Comparison of ENCODE assay signal across 1 cellular context in genomic region chr15:42920281-42921048, GRCh38.
TF ChIP-seq lines count a peak whose summit lies in the region.

TTBK2 (minus strand) TSS chr15:42920778; CDS start chr15:42878617, 42,161 bp downstream.

TF ChIP-seq in K562, 482 proteins besides CTCF, POLR2A, EP300 and RAD21 (continued from another document and continues in another):
- TF ChIP-seq ASH1L (IDR thresholded peaks at IDR 0.05; ENCODE audit: borderline replicate concordance, low read depth, partially characterized antibody), result peak; percentile 97
- TF ChIP-seq RBM22 (IDR thresholded peaks at IDR 0.05; ENCODE audit: low read depth, low read length, poor library complexity, severe bottlenecking), result no peak
- no peak for TF ChIP-seq TCF7 (IDR thresholded peaks at IDR 0.05; ENCODE audit: borderline replicate concordance)
- no peak for TF ChIP-seq ZNF586 (CRISPR knock-in tag; conservative IDR thresholded peaks at IDR 0.05)
- TF ChIP-seq CXXC5 (CRISPR knock-in tag; IDR thresholded peaks at IDR 0.05), result peak; percentile 96
- peak; percentile 56 to 64; a peak in 2 of 4 replicates for TF ChIP-seq FOXK2 (conservative IDR thresholded peaks at IDR 0.05 in 1 of 2, IDR thresholded peaks at IDR 0.05 in 1 of 2; ENCODE audit: low read depth in 2 of 2)
- TF ChIP-seq SRSF1 (IDR thresholded peaks at IDR 0.05; ENCODE audit: low read depth, low read length), result no peak
- no peak for TF ChIP-seq ZC3H4 (CRISPR knock-in tag; IDR thresholded peaks at IDR 0.05; ENCODE audit: borderline replicate concordance)
- TF ChIP-seq PTRF (tag; IDR thresholded peaks at IDR 0.05), result no peak
- no peak for TF ChIP-seq GTF2E2 (tag; IDR thresholded peaks at IDR 0.05)
- TF ChIP-seq NR3C1 (CRISPR knock-in tag; IDR thresholded peaks at IDR 0.05), result no peak
- no peak for TF ChIP-seq MYNN (IDR thresholded peaks at IDR 0.05)
- no peak for TF ChIP-seq MYNN (CRISPR knock-in tag; IDR thresholded peaks at IDR 0.05)
- TF ChIP-seq UBTF (IDR thresholded peaks at IDR 0.05; ENCODE audit: borderline replicate concordance in 1 of 2, low read depth in 2 of 2, low read length in 2 of 2), result 0 out of 4 replicates have a peak, but pooled peaks of 1 of the 2 experiments have one; percentile 4
- peak; percentile 68 for TF ChIP-seq POLR2B (IDR thresholded peaks at IDR 0.05; ENCODE audit: low read depth, partially characterized antibody)
- TF ChIP-seq ZNF408 (CRISPR knock-in tag; IDR thresholded peaks at IDR 0.05; ENCODE audit: low read depth), result no peak
- TF ChIP-seq, protein P1, sequence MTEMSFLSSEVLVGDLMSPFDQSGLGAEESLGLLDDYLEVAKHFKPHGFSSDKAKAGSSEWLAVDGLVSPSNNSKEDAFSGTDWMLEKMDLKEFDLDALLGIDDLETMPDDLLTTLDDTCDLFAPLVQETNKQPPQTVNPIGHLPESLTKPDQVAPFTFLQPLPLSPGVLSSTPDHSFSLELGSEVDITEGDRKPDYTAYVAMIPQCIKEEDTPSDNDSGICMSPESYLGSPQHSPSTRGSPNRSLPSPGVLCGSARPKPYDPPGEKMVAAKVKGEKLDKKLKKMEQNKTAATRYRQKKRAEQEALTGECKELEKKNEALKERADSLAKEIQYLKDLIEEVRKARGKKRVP (CRISPR knock-in tag; IDR thresholded peaks at IDR 0.05), result no peak
- TF ChIP-seq SRSF7 (optimal IDR thresholded peaks at IDR 0.05; ENCODE audit: low read depth, low read length), result no peak
- TF ChIP-seq TAF1 (IDR thresholded peaks at IDR 0.05; ENCODE audit: control insufficient read depth, extremely low read depth, insufficient read depth, low read length, severe bottlenecking), result peak; percentile 24
- TF ChIP-seq ZBTB1 (CRISPR knock-in tag; IDR thresholded peaks at IDR 0.05; ENCODE audit: borderline replicate concordance, low read depth), result no peak
- peak; percentile 99 for TF ChIP-seq NEUROD1 (IDR thresholded peaks at IDR 0.05; ENCODE audit: borderline replicate concordance, low read depth, low read length, partially characterized antibody)
- no peak for TF ChIP-seq ARHGAP35 (IDR thresholded peaks at IDR 0.05; ENCODE audit: partially characterized antibody)
- TF ChIP-seq MAZ (CRISPR knock-in tag; conservative IDR thresholded peaks at IDR 0.05 in 1 of 2, IDR thresholded peaks at IDR 0.05 in 1 of 2), result peak; percentile 74 to 78
- no peak for TF ChIP-seq ZNF707 (CRISPR knock-in tag; conservative IDR thresholded peaks at IDR 0.05)
- TF ChIP-seq ZFX (CRISPR knock-in tag; IDR thresholded peaks at IDR 0.05), result peak; percentile 38
- peak in 1 of 2 experiments; percentile 98; a peak in 1 of 4 replicates for TF ChIP-seq NRF1 (conservative IDR thresholded peaks at IDR 0.05 in 1 of 2, IDR thresholded peaks at IDR 0.05 in 1 of 2)
- no peak for TF ChIP-seq TAF15 (IDR thresholded peaks at IDR 0.05; ENCODE audit: low read depth, low read length)
- TF ChIP-seq ZNF75A (CRISPR knock-in tag; IDR thresholded peaks at IDR 0.05), result no peak
- TF ChIP-seq ZNF551 (CRISPR knock-in tag; IDR thresholded peaks at IDR 0.05), result no peak
- TF ChIP-seq, protein P2, sequence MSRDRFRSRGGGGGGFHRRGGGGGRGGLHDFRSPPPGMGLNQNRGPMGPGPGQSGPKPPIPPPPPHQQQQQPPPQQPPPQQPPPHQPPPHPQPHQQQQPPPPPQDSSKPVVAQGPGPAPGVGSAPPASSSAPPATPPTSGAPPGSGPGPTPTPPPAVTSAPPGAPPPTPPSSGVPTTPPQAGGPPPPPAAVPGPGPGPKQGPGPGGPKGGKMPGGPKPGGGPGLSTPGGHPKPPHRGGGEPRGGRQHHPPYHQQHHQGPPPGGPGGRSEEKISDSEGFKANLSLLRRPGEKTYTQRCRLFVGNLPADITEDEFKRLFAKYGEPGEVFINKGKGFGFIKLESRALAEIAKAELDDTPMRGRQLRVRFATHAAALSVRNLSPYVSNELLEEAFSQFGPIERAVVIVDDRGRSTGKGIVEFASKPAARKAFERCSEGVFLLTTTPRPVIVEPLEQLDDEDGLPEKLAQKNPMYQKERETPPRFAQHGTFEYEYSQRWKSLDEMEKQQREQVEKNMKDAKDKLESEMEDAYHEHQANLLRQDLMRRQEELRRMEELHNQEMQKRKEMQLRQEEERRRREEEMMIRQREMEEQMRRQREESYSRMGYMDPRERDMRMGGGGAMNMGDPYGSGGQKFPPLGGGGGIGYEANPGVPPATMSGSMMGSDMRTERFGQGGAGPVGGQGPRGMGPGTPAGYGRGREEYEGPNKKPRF (IDR thresholded peaks at IDR 0.05; ENCODE audit: low read depth, low read length), result no peak
- no peak for TF ChIP-seq SMAD3 (CRISPR knock-in tag; conservative IDR thresholded peaks at IDR 0.05)
- TF ChIP-seq ZNF165 (CRISPR knock-in tag; IDR thresholded peaks at IDR 0.05; ENCODE audit: borderline replicate concordance), result no peak
- TF ChIP-seq, protein P3, sequence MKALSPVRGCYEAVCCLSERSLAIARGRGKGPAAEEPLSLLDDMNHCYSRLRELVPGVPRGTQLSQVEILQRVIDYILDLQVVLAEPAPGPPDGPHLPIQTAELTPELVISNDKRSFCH (CRISPR knock-in tag; IDR thresholded peaks at IDR 0.05), result no peak
- TF ChIP-seq, protein P3 (tag; IDR thresholded peaks at IDR 0.05), result no peak
- TF ChIP-seq HOXB6 (CRISPR knock-in tag; IDR thresholded peaks at IDR 0.05; ENCODE audit: borderline replicate concordance), result no peak
- TF ChIP-seq MAFG (tag; conservative IDR thresholded peaks at IDR 0.05), result no peak
- TF ChIP-seq SAFB (IDR thresholded peaks at IDR 0.05; ENCODE audit: borderline replicate concordance, low read depth, low read length), result no peak
- no peak for TF ChIP-seq PHTF2 (CRISPR knock-in tag; IDR thresholded peaks at IDR 0.05)
- TF ChIP-seq VEZF1 (CRISPR knock-in tag; IDR thresholded peaks at IDR 0.05), result peak; percentile 99
- TF ChIP-seq AFF4 (CRISPR knock-in tag; IDR thresholded peaks at IDR 0.05), result no peak
- TF ChIP-seq MCM7 (IDR thresholded peaks at IDR 0.05), result no peak
- TF ChIP-seq KDM4B (IDR thresholded peaks at IDR 0.05; ENCODE audit: borderline replicate concordance in 2 of 2, low read depth in 1 of 2), result peak in 1 of 2 experiments; percentile 58; a peak in 2 of 4 replicates
- no peak for TF ChIP-seq CBX1 (IDR thresholded peaks at IDR 0.05; ENCODE audit: low read depth)
- TF ChIP-seq, protein P4, sequence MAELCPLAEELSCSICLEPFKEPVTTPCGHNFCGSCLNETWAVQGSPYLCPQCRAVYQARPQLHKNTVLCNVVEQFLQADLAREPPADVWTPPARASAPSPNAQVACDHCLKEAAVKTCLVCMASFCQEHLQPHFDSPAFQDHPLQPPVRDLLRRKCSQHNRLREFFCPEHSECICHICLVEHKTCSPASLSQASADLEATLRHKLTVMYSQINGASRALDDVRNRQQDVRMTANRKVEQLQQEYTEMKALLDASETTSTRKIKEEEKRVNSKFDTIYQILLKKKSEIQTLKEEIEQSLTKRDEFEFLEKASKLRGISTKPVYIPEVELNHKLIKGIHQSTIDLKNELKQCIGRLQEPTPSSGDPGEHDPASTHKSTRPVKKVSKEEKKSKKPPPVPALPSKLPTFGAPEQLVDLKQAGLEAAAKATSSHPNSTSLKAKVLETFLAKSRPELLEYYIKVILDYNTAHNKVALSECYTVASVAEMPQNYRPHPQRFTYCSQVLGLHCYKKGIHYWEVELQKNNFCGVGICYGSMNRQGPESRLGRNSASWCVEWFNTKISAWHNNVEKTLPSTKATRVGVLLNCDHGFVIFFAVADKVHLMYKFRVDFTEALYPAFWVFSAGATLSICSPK (IDR thresholded peaks at IDR 0.05; ENCODE audit: borderline replicate concordance), result no peak
- TF ChIP-seq, protein P5, sequence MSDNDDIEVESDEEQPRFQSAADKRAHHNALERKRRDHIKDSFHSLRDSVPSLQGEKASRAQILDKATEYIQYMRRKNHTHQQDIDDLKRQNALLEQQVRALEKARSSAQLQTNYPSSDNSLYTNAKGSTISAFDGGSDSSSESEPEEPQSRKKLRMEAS (CRISPR knock-in tag; IDR thresholded peaks at IDR 0.05), result no peak
- peak; percentile 72 for TF ChIP-seq CTBP1 (IDR thresholded peaks at IDR 0.05; ENCODE audit: borderline replicate concordance)
- TF ChIP-seq L3MBTL2 (IDR thresholded peaks at IDR 0.05), result no peak
- peak; percentile 61 for TF ChIP-seq NFIC (IDR thresholded peaks at IDR 0.05)
- TF ChIP-seq MYBL2 (IDR thresholded peaks at IDR 0.05; ENCODE audit: low read depth), result no peak
- no peak for TF ChIP-seq MYBL2 (CRISPR knock-in tag; IDR thresholded peaks at IDR 0.05; ENCODE audit: borderline replicate concordance)
- no peak for TF ChIP-seq ZBTB9 (CRISPR knock-in tag; IDR thresholded peaks at IDR 0.05)
- TF ChIP-seq, protein P6, sequence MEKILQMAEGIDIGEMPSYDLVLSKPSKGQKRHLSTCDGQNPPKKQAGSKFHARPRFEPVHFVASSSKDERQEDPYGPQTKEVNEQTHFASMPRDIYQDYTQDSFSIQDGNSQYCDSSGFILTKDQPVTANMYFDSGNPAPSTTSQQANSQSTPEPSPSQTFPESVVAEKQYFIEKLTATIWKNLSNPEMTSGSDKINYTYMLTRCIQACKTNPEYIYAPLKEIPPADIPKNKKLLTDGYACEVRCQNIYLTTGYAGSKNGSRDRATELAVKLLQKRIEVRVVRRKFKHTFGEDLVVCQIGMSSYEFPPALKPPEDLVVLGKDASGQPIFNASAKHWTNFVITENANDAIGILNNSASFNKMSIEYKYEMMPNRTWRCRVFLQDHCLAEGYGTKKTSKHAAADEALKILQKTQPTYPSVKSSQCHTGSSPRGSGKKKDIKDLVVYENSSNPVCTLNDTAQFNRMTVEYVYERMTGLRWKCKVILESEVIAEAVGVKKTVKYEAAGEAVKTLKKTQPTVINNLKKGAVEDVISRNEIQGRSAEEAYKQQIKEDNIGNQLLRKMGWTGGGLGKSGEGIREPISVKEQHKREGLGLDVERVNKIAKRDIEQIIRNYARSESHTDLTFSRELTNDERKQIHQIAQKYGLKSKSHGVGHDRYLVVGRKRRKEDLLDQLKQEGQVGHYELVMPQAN (IDR thresholded peaks at IDR 0.05; ENCODE audit: borderline replicate concordance), result no peak
- peak; percentile 96 for TF ChIP-seq POLR2G (IDR thresholded peaks at IDR 0.05; ENCODE audit: low read depth, low read length)
- no peak for TF ChIP-seq ADNP (tag; IDR thresholded peaks at IDR 0.05)
- TF ChIP-seq ZNF57 (CRISPR knock-in tag; IDR thresholded peaks at IDR 0.05), result no peak
- no peak for TF ChIP-seq ZBTB8A (IDR thresholded peaks at IDR 0.05; ENCODE audit: partially characterized antibody)
